ENCODE assay signal across 18 cellular contexts in genomic region chr3:47028146-47028545, GRCh38. TPM values are rescaled to one million over a fixed set of nuclear protein-coding genes. Genes with fewer than 3 reads are reported as not detected.
DNase-seq lines count a peak whose midpoint lies in the region; ATAC-seq, FAIRE-seq and TF ChIP-seq lines count a peak whose summit lies in the region.
"Had no signal": no experiment of that assay in that cellular context is flagged by ENCODE, and none has a peak within 500 bp of the region (broad histone marks: within the 10 kb centered on the region; RNA-seq: fewer than 3 reads in every experiment).

No MANE protein-coding gene starts in this region.

- H3K9ac ChIP-seq in astrocyte (ENCODE audit: low read length): no peak overlapping the region
- H3K9ac ChIP-seq: BLaER1 treated with 17β-estradiol and CSF1 and Interleukin-3, amounts not matched to agents 10 nM and 100 nM; KMS-11 had no signal

- H3K4me3 Mint-ChIP-seq in astrocyte (ENCODE audit: unreplicated experiment): no peak overlapping the region
- H3K4me3 Mint-ChIP-seq in mesothelial cell of epicardium: no peak overlapping the region

- intact Hi-C loops in heart left ventricle (cut with DNase I): no loop called here

- TF ChIP-seq CTCF in cardiac muscle cell (IDR thresholded peaks at IDR 0.05; ENCODE audit: low read depth, low read length) (no peak), heart left ventricle (IDR thresholded peaks at IDR 0.05) (no peak), astrocyte (IDR thresholded peaks at IDR 0.05; ENCODE audit: insufficient read depth, low read depth, low read length) (no peak), mesothelial cell of epicardium (IDR thresholded peaks at IDR 0.05; ENCODE audit: unreplicated experiment) (no peak)

- no peak for ATAC-seq in heart left ventricle
- ATAC-seq: A549 had no signal

- DNase-seq in cardiac muscle cell (ENCODE audit: low read depth in 1 of 2, low spot score in 1 of 2) (peak in 1 of 2 donors; percentile 13), heart left ventricle (no peak), astrocyte (ENCODE audit: low read depth) (no peak), mesothelial cell of epicardium (ENCODE audit: low spot score in 2 of 2, unreplicated experiment in 2 of 2) (no peak), Ammon's horn (ENCODE audit: low spot score) (no peak), dermis blood vessel endothelial cell (no peak), NCI-H748 treated with DMSO at 0.1 percent for 48 hours (lab: John Stamatoyannopoulos, UW) (no peak)
- no peak for DNase-seq in stimulated activated CD4-positive, alpha-beta T cell treated with anti-CD3 and anti-CD28 coated beads, Interleukin-4, amount 100 ng/mL, for 1 hour
- DNase-seq: DMS79, MV-4-11, NCI-H1417, NCI-H187, NCI-H2227 treated with DMSO at 0.1 percent for 48 hours, NCI-H510A treated with DMSO at 0.1 percent for 48 hours, SHP77 had no signal

- H3K36me3 Mint-ChIP-seq in astrocyte (ENCODE audit: low read depth, unreplicated experiment) (peaks cover 4% of the 10 kb centered on the region), mesothelial cell of epicardium (peaks cover 10% of the 10 kb centered on the region)

- H3K4me3 ChIP-seq in cardiac muscle cell (no peak overlapping the region), heart left ventricle (no peak overlapping the region), astrocyte (ENCODE audit: insufficient read depth, low read depth, low read length) (no peak overlapping the region)
- H3K4me3 ChIP-seq: A549; BLaER1 treated with 17β-estradiol and CSF1 and Interleukin-3, amounts not matched to agents 10 nM and 100 nM had no signal

- H3K4me1 Mint-ChIP-seq in astrocyte (ENCODE audit: low read depth, unreplicated experiment): peaks cover 19% of the 10 kb centered on the region
- peaks cover 7% of the 10 kb centered on the region for H3K4me1 Mint-ChIP-seq in mesothelial cell of epicardium

- no peak overlapping the region for H3K4me2 ChIP-seq in astrocyte (ENCODE audit: low read length)
- H3K4me2 ChIP-seq: A549; BLaER1 treated with 17β-estradiol and CSF1 and Interleukin-3, amounts not matched to agents 10 nM and 100 nM; KMS-11 had no signal

- H3K27ac Mint-ChIP-seq in astrocyte (ENCODE audit: unreplicated experiment) (peak overlapping the region; percentile 16), mesothelial cell of epicardium (peak overlapping the region; percentile 73)

- H2AFZ ChIP-seq in astrocyte (ENCODE audit: low read depth, low read length): no peak overlapping the region

- H3K9me3 Mint-ChIP-seq in astrocyte (ENCODE audit: unreplicated experiment) (no peaks in the 10 kb centered on the region), mesothelial cell of epicardium (no peaks in the 10 kb centered on the region)

- H3K27me3 ChIP-seq in cardiac muscle cell (no peaks in the 10 kb centered on the region), heart left ventricle (no peaks in the 10 kb centered on the region), astrocyte (ENCODE audit: insufficient read depth, low read length) (no peaks in the 10 kb centered on the region)
- H3K27me3 ChIP-seq: BLaER1 treated with 17β-estradiol and CSF1 and Interleukin-3, amounts not matched to agents 10 nM and 100 nM had no signal

- H3K4me1 ChIP-seq in cardiac muscle cell (ENCODE audit: low read depth) (peaks cover 9% of the 10 kb centered on the region), heart left ventricle (peaks cover 0 to 12% (median 0%) of the 10 kb centered on the region in 12 donors), astrocyte (ENCODE audit: insufficient read depth, low read length) (no peaks in the 10 kb centered on the region)
- H3K4me1 ChIP-seq: A549 had no signal

- WGBS in heart left ventricle, 4 donors: 68 to 77% (median 71%) methylated on average over 3 of the region's 3 CpGs

- no peaks in the 10 kb centered on the region for H3K27me3 Mint-ChIP-seq in astrocyte (ENCODE audit: low read depth, unreplicated experiment)
- no peaks in the 10 kb centered on the region for H3K27me3 Mint-ChIP-seq in mesothelial cell of epicardium (ENCODE audit: low read depth)

- H3K9me3 ChIP-seq in cardiac muscle cell (ENCODE audit: low read depth) (no peaks in the 10 kb centered on the region), heart left ventricle (no peaks in the 10 kb centered on the region), astrocyte (ENCODE audit: insufficient read depth, low read depth, low read length) (no peaks in the 10 kb centered on the region)
- H3K9me3 ChIP-seq: A549; BLaER1 treated with 17β-estradiol and CSF1 and Interleukin-3, amounts not matched to agents 10 nM and 100 nM had no signal

- H3K27ac ChIP-seq in cardiac muscle cell: peak overlapping the region; percentile 87
- H3K27ac ChIP-seq in heart left ventricle: no peak overlapping the region
- no peak overlapping the region for H3K27ac ChIP-seq in astrocyte (ENCODE audit: low read depth, low read length)
- H3K27ac ChIP-seq: A549; BLaER1 treated with 17β-estradiol and CSF1 and Interleukin-3, amounts not matched to agents 10 nM and 100 nM; KMS-11 had no signal

- FAIRE-seq in astrocyte (lab: Jason Lieb, UNC): no peak
- FAIRE-seq: A549 had no signal

- H3K79me2 ChIP-seq in astrocyte (ENCODE audit: insufficient read depth, low read length): peaks cover 40% of the 10 kb centered on the region

- peaks cover 34% of the 10 kb centered on the region for H4K20me1 ChIP-seq in astrocyte (ENCODE audit: insufficient read depth, low read length)

- TF ChIP-seq POLR2A in heart left ventricle (IDR thresholded peaks at IDR 0.05): no peak

- peaks cover 3% of the 10 kb centered on the region for H3K36me3 ChIP-seq in cardiac muscle cell
- H3K36me3 ChIP-seq in heart left ventricle: peaks cover 0 to 54% (median 38%) of the 10 kb centered on the region in 9 donors
- peaks cover 5% of the 10 kb centered on the region for H3K36me3 ChIP-seq in astrocyte (ENCODE audit: insufficient read depth, low read length)

RNA-seq across cellular contexts. Expression of gene NBEAL2, which starts 48.7 kb away (rescaled TPM):
- total RNA-seq in cardiac muscle cell (10.6 and 14.2 TPM in 2 replicates), heart left ventricle (10 to 100 TPM in 6 of 9 donors, 1 to 10 TPM in 3; 8.1 to 41.1 (median 12.0) TPM), astrocyte (11.4 and 14.8 TPM in 2 replicates), mesothelial cell of epicardium (83.5 to 86.9 TPM (median 84.2 TPM) in 3 replicates), dermis blood vessel endothelial cell (30.6 and 52.2 TPM in 2 replicates)
- polyA plus RNA-seq in cardiac muscle cell (7.8 and 8.3 TPM in 2 replicates), heart left ventricle (10 to 100 TPM; 16.3 to 45.7 TPM)

RNA-seq across cellular contexts. Expression of gene CCDC12, which starts 51.6 kb away (rescaled TPM):
- total RNA-seq in cardiac muscle cell (43.9 and 53.8 TPM in 2 replicates), heart left ventricle (10 to 100 TPM; 27.1 to 36.8 (median 33.3) TPM), astrocyte (26.2 and 29.0 TPM in 2 replicates), mesothelial cell of epicardium (49.7 to 52.4 TPM (median 50.5 TPM) in 3 replicates), dermis blood vessel endothelial cell (22.7 and 44.6 TPM in 2 replicates)
- polyA plus RNA-seq in cardiac muscle cell (73.1 and 78.4 TPM in 2 replicates), heart left ventricle (100 to 1,000 TPM in 1 of 2 donors, 10 to 100 TPM in 1; 83.5 to 120 TPM)
